In genomic region chr2:241803387-241804325, GRCh38 we compare ENCODE assay signal across 8 cellular contexts. TPM values are rescaled to one million over a fixed set of nuclear protein-coding genes. Genes with fewer than 3 reads are reported as not detected.
DNase-seq lines count a peak whose midpoint lies in the region; ATAC-seq, FAIRE-seq and TF ChIP-seq lines count a peak whose summit lies in the region.

No MANE protein-coding gene starts in this region.

- H3K4me3 ChIP-seq in HUES48 (ENCODE audit: low read depth, low read length) (peak overlapping the region; percentile 54), H1 (ENCODE audit: extremely low read depth in 1 of 4, insufficient read depth in 2 of 4, low read depth in 3 of 4, low read length in 4 of 4) (peak overlapping the region in 3 of 4 experiments; percentile 9 to 47 (median 23); a peak in 5 of 8 replicates), suprapubic skin (peak overlapping the region; percentile 51)

- DNase-seq in GM04504 (ENCODE audit: low read depth) (peak; percentile 10), H1 (ENCODE audit: low read depth in 1 of 2, low spot score in 2 of 2) (peak in 1 of 2 experiments; percentile 46), midbrain (lab: John Stamatoyannopoulos, UW) (peak; percentile 44), suprapubic skin (ENCODE audit: low spot score in 2 of 2) (peak; percentile 70 to 79)
- DNase-seq in activated CD4-positive, alpha-beta T cell treated with anti-CD3 and anti-CD28 coated beads for 48 hours, result peak; percentile 63

- H3K27ac ChIP-seq in HUES48 (ENCODE audit: low read depth, low read length) (no peak overlapping the region), H1 (ENCODE audit: low read depth, low read length) (no peak overlapping the region), suprapubic skin (no peak overlapping the region)

- H3K4me2 ChIP-seq in H1 (ENCODE audit: insufficient read depth in 1 of 2, low read depth in 2 of 2, low read length in 2 of 2), result peak overlapping the region; percentile 39 to 50

- H3K79me2 ChIP-seq in H1 (ENCODE audit: control insufficient read depth in 1 of 2, insufficient read depth in 2 of 2, low read length in 2 of 2), result no peaks in the 10 kb centered on the region

- H3K36me3 ChIP-seq in HUES48 (ENCODE audit: control insufficient read depth, insufficient read depth, low read length), result no peaks in the 10 kb centered on the region
- H3K36me3 ChIP-seq in H1 (ENCODE audit: control insufficient read depth in 2 of 4, insufficient read depth in 4 of 4, low read length in 3 of 4), result no peaks in the 10 kb centered on the region
- H3K36me3 ChIP-seq in suprapubic skin, result no peaks in the 10 kb centered on the region

- H2AFZ ChIP-seq in H1 (ENCODE audit: low read length), result no peak overlapping the region

- no peak overlapping the region for H2BK120ac ChIP-seq in H1 (replicated peaks; ENCODE audit: low read depth, low read length)

- H3K4me1 ChIP-seq in HUES48 (ENCODE audit: control insufficient read depth, insufficient read depth, low read length) (peaks cover 11% of the 10 kb centered on the region), H1 (replicated peaks in 1 of 4; ENCODE audit: control insufficient read depth in 3 of 4, insufficient read depth in 4 of 4, low read length in 3 of 4) (peaks cover 4 to 22% (median 9%) of the 10 kb centered on the region in 4 experiments), suprapubic skin (peaks cover 23% of the 10 kb centered on the region)

- no peak overlapping the region for H3K14ac ChIP-seq in H1 (ENCODE audit: insufficient read length)

- H3K23me2 ChIP-seq in H1 (ENCODE audit: low read depth, low read length), result 0 out of 2 replicates have a peak, but pooled peaks cover 2% of the 10 kb centered on the region

- H4K91ac ChIP-seq in H1 (replicated peaks; ENCODE audit: insufficient read length, low read length), result peak overlapping the region; percentile 89

- no peak overlapping the region for H3K56ac ChIP-seq in H1 (replicated peaks; ENCODE audit: insufficient read length, low read depth, low read length)

- ATAC-seq in HG03175 (IDR thresholded peaks at IDR 0.05; ENCODE audit: unreplicated experiment) (no peak), HG03521 (IDR thresholded peaks at IDR 0.05; ENCODE audit: unreplicated experiment) (no peak)

- CTCF ChIA-PET in H1 (lab: Charles Lee; ENCODE audit: partially characterized antibody), result interaction anchor here (1.1 kb wide), 1 partner anchor 75 kb away, joined by 3 read pairs; no protein-coding TSS in a partner anchor

- TF ChIP-seq CTCF in H1 (IDR thresholded peaks at IDR 0.05; ENCODE audit: control extremely low read depth in 1 of 3, insufficient read depth in 1 of 3, low read depth in 1 of 3, low read length in 3 of 3) (no peak), suprapubic skin (IDR thresholded peaks at IDR 0.05) (no peak)

- H3K9me3 ChIP-seq in HUES48 (ENCODE audit: control insufficient read depth, insufficient read depth, low read length), result no peaks in the 10 kb centered on the region
- no peaks in the 10 kb centered on the region for H3K9me3 ChIP-seq in H1 (ENCODE audit: insufficient read depth in 2 of 2, low read depth in 1 of 2, low read length in 1 of 2)
- H3K9me3 ChIP-seq in suprapubic skin, result no peaks in the 10 kb centered on the region

- H4K20me1 ChIP-seq in H1 (replicated peaks in 1 of 2; ENCODE audit: control insufficient read depth in 1 of 2, insufficient read depth in 2 of 2, low read length in 2 of 2), result no peaks in the 10 kb centered on the region

- no peak overlapping the region for H2AK5ac ChIP-seq in H1 (ENCODE audit: low read depth, low read length)

- H2BK15ac ChIP-seq in H1 (ENCODE audit: low read length), result peak overlapping the region; percentile 61; the same call in 1 of the 2 replicates

- peak overlapping the region; percentile 84; the same call in 1 of the 2 replicates for H2BK12ac ChIP-seq in H1 (ENCODE audit: low read depth, low read length)

- H3K9ac ChIP-seq in HUES48 (ENCODE audit: low read depth, low read length) (no peak overlapping the region), H1 (replicated peaks in 1 of 4; ENCODE audit: extremely low read depth in 1 of 4, low read depth in 3 of 4, low read length in 3 of 4) (no peak overlapping the region)

- POLR2A ChIA-PET in H1 (lab: Charles Lee; ENCODE audit: partially characterized antibody), result interaction anchor here (1.0 to 1.8 kb wide), 5 partner anchors 17 to 102 kb away, joined by 3 to 7 read pairs (median 3); partner anchors contain the start of genes GAL3ST2 and ING5

- no peak overlapping the region for H4K5ac ChIP-seq in H1 (ENCODE audit: insufficient read length, low read depth, low read length)

- H4K8ac ChIP-seq in H1 (ENCODE audit: extremely low read depth, insufficient read depth, low read length), result peak overlapping the region; percentile 65; the same call in 1 of the 2 replicates

- no peak overlapping the region for H3K23ac ChIP-seq in H1 (ENCODE audit: insufficient read length)

- H3K79me1 ChIP-seq in H1 (ENCODE audit: low read depth, low read length), result no peaks in the 10 kb centered on the region

- peak overlapping the region; percentile 76; the same call in 1 of the 2 replicates for H3K18ac ChIP-seq in H1 (ENCODE audit: extremely low read depth, low read length)

- no peak for FAIRE-seq in H1 (lab: Jason Lieb, UNC)

- no peak for TF ChIP-seq RAD21 in H1 (IDR thresholded peaks at IDR 0.05 in 1 of 2, conservative IDR thresholded peaks at IDR 0.05 in 1 of 2; ENCODE audit: low read depth in 2 of 2, low read length in 2 of 2)

- no peak overlapping the region for H2BK5ac ChIP-seq in H1 (ENCODE audit: low read depth, low read length)

- TF ChIP-seq POLR2A in H1 (IDR thresholded peaks at IDR 0.05; ENCODE audit: control extremely low read depth in 1 of 2, low read depth in 2 of 2, low read length in 2 of 2) (no peak), suprapubic skin (IDR thresholded peaks at IDR 0.05) (no peak)

- TF ChIP-seq EP300 in H1 (IDR thresholded peaks at IDR 0.05; ENCODE audit: borderline replicate concordance in 1 of 2, low read depth in 2 of 2, low read length in 2 of 2), result no peak
- no peak for TF ChIP-seq EP300 in suprapubic skin (IDR thresholded peaks at IDR 0.05)

- WGBS in H1 (ENCODE audit: extremely low coverage in 1 of 2, insufficient coverage in 1 of 2, insufficient read length in 1 of 2, insufficient replicate concordance in 2 of 2, low coverage in 1 of 2, low lambda C conversion rate in 2 of 2, missing lambda C conversion rate in 1 of 2), 2 experiments, result 69% methylated on average over 54 of the region's 109 CpGs; no CpG with 5 or more reads in 1 of the 2 experiments
- WGBS in suprapubic skin, result 0% methylated on average over 10 of the region's 109 CpGs

- H3K4ac ChIP-seq in H1 (replicated peaks; ENCODE audit: insufficient read length, low read depth, low read length), result peak overlapping the region; percentile 53

- H2BK20ac ChIP-seq in H1 (ENCODE audit: low read length), result 0 out of 2 replicates have a peak overlapping the region, but pooled peaks have one; percentile 3

- H3K27me3 ChIP-seq in HUES48 (ENCODE audit: control insufficient read depth, insufficient read depth, low read length) (peaks cover 24% of the 10 kb centered on the region), H1 (replicated peaks in 1 of 4; ENCODE audit: control insufficient read depth in 3 of 4, extremely low read depth in 1 of 4, insufficient read depth in 3 of 4, low read length in 3 of 4) (peaks cover 0 to 23% (median 6%) of the 10 kb centered on the region in 4 experiments; a peak in 4 of 7 replicates), suprapubic skin (peaks cover 25% of the 10 kb centered on the region)

TF ChIP-seq in H1, 55 proteins besides CTCF, POLR2A, EP300 and RAD21 (continues in another document):
- TF ChIP-seq HDAC2 (IDR thresholded peaks at IDR 0.05; ENCODE audit: borderline replicate concordance in 1 of 2, low read depth in 2 of 2, low read length in 2 of 2) (no peak), GTF2F1 (IDR thresholded peaks at IDR 0.05; ENCODE audit: borderline replicate concordance, low read depth, low read length) (no peak), RNF2 (IDR thresholded peaks at IDR 0.05; ENCODE audit: borderline replicate concordance, low read depth, low read length, missing control alignments, poor library complexity, severe bottlenecking) (no peak)

RNA-seq across cellular contexts. Expression of gene NEU4, which starts 5.3 kb away (rescaled TPM):
- 0.50 and 0.82 TPM in 2 replicates for total RNA-seq in H1 (2021; fragmentation: NEBNext Ultra II Directional; extraction: Animal tissue kit (Norgen Biotek cat#: 25700))
- polyA plus RNA-seq in H1 (2011; rRNA removed), result 0.32 and 0.89 TPM in 2 replicates
- 0.45 TPM for polyA plus RNA-seq in H1 (2011; cell fraction: cytosol; rRNA removed)
- 2.0 TPM for polyA plus RNA-seq in H1 (2011; cell fraction: nucleus; rRNA removed)
- 0.23 to 0.82 TPM (median 0.62 TPM) in 3 of 4 replicates, not detected in the other for polyA plus RNA-seq in H1 (2012, experiment 1 of 2)
- polyA plus RNA-seq in H1 (2012, experiment 2 of 2), result 0.28 TPM
- polyA plus RNA-seq in H1 (2013, experiment 1 of 2), result 0.39 TPM
- 0.07 TPM for polyA plus RNA-seq in H1 (2013, experiment 2 of 2)
- not detected in 2 replicates for polyA minus RNA-seq in H1 (2011; rRNA and poly(A)+ RNA removed)
- not detected for polyA minus RNA-seq in H1 (2011; cell fraction: cytosol; rRNA and poly(A)+ RNA removed)
- 0.50 TPM for polyA minus RNA-seq in H1 (2011; cell fraction: nucleus; rRNA and poly(A)+ RNA removed)
- under 1 TPM in 2 of 4 donors, not detected in 2; 0.21 to 0.70 TPM for total RNA-seq in suprapubic skin

RNA-seq across cellular contexts. Expression of gene GAL3ST2, which starts 27.0 kb away (rescaled TPM):
- not detected in 2 replicates for total RNA-seq in H1 (2021; fragmentation: NEBNext Ultra II Directional; extraction: Animal tissue kit (Norgen Biotek cat#: 25700))
- 0.14 TPM in 1 of 2 replicates, not detected in the other for polyA plus RNA-seq in H1 (2011; rRNA removed)
- 0.06 TPM for polyA plus RNA-seq in H1 (2011; cell fraction: cytosol; rRNA removed)
- 0.44 TPM for polyA plus RNA-seq in H1 (2011; cell fraction: nucleus; rRNA removed)
- polyA plus RNA-seq in H1 (2012, experiment 1 of 2), result 0.15 to 0.21 TPM (median 0.17 TPM) in 3 of 4 replicates, not detected in the other
- polyA plus RNA-seq in H1 (2012, experiment 2 of 2), result not detected
- 0.12 TPM for polyA plus RNA-seq in H1 (2013, experiment 1 of 2)
- polyA plus RNA-seq in H1 (2013, experiment 2 of 2), result 0.09 TPM
- polyA minus RNA-seq in H1 (2011; rRNA and poly(A)+ RNA removed), result 0.13 TPM in 1 of 2 replicates, not detected in the other
- polyA minus RNA-seq in H1 (2011; cell fraction: cytosol; rRNA and poly(A)+ RNA removed), result not detected
- 0.90 TPM for polyA minus RNA-seq in H1 (2011; cell fraction: nucleus; rRNA and poly(A)+ RNA removed)
- total RNA-seq in suprapubic skin, result not detected

RNA-seq across cellular contexts. Expression of gene PDCD1, which starts 55.0 kb away (rescaled TPM):
- total RNA-seq in H1 (2021; fragmentation: NEBNext Ultra II Directional; extraction: Animal tissue kit (Norgen Biotek cat#: 25700)), result 0.48 and 0.73 TPM in 2 replicates
- 1.1 and 1.5 TPM in 2 replicates for polyA plus RNA-seq in H1 (2011; rRNA removed)
- polyA plus RNA-seq in H1 (2011; cell fraction: cytosol; rRNA removed), result 1.1 TPM
- 1.8 TPM for polyA plus RNA-seq in H1 (2011; cell fraction: nucleus; rRNA removed)
- 0.37 to 0.80 TPM (median 0.56 TPM) in 4 replicates for polyA plus RNA-seq in H1 (2012, experiment 1 of 2)
- polyA plus RNA-seq in H1 (2012, experiment 2 of 2), result 0.41 TPM
- polyA plus RNA-seq in H1 (2013, experiment 1 of 2), result 1.5 TPM
- 1.5 TPM for polyA plus RNA-seq in H1 (2013, experiment 2 of 2)
- 0.22 and 0.24 TPM in 2 replicates for polyA minus RNA-seq in H1 (2011; rRNA and poly(A)+ RNA removed)
- 2.5 TPM for polyA minus RNA-seq in H1 (2011; cell fraction: cytosol; rRNA and poly(A)+ RNA removed)
- polyA minus RNA-seq in H1 (2011; cell fraction: nucleus; rRNA and poly(A)+ RNA removed), result 0.30 TPM
- total RNA-seq in suprapubic skin, result not detected
